In the genomic region with DNA sequence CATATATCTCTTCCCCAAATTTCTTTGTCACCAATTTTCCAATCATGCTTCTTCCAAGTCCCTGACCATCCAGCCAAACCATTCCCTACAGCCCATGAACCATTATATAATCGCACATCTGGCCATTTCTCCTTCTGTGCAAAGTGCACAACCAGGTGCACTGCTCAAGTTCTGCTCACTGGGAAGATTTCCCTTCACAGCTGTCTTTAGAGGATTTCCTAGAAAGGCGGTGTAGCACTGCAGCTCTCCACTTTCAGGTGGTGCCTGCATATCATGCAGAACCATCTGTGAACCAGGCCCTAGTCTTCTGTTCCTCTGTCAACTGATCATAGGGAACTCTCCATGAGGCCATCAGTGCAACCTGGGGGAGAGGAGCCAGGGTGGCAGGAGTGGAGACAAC, we compare ENCODE assay signal across 11 cellular contexts.
"Had no signal": no experiment of that assay in that cellular context is flagged by ENCODE, and none has a peak within 500 bp of the region (broad histone marks: within the 10 kb centered on the region; RNA-seq: fewer than 3 reads in every experiment).

No MANE protein-coding gene starts in this region.

- H3K9me3 ChIP-seq: HAP-1 had no signal

- H3K36me3 ChIP-seq: HAP-1 had no signal

- H3K4me1 ChIP-seq: HAP-1 had no signal

- H3K4me2 ChIP-seq: GM23338 had no signal

- H3K4me3 Mint-ChIP-seq: GM23338, H9, HFFc6 had no signal

- H3K9ac ChIP-seq: GM23248 had no signal

- DNase-seq: GM23248, GOT3, H7, H9, HCEC 1CT, HFFc6 had no signal

- ATAC-seq: GM23338, HCT116 had no signal

- FAIRE-seq: H1, H54 had no signal

- H3K4me1 Mint-ChIP-seq: GM23338, H9 had no signal

- H3K27ac Mint-ChIP-seq: GM23338, H9, HFFc6 had no signal

- H3K27ac ChIP-seq: GM23248 had no signal

- H3K4me3 ChIP-seq: GM23248, GM23338, HAP-1 had no signal

- H2AFZ ChIP-seq: GM23248, GM23338 had no signal
